In genomic region chr13:44648392-44649117, GRCh38 we compare ENCODE assay signal across 8 cellular contexts.
DNase-seq lines count a peak whose midpoint lies in the region; ATAC-seq, FAIRE-seq and TF ChIP-seq lines count a peak whose summit lies in the region.

No MANE protein-coding gene starts in this region.

- H3K27me3 Mint-ChIP-seq in activated T-cell treated with anti-CD3 and anti-CD28 coated beads, Interleukin-2, amount 50 U/mL, for 24 hours: peaks cover 37% of the 10 kb centered on the region
- peaks cover 22% of the 10 kb centered on the region for H3K27me3 Mint-ChIP-seq in activated naive CD4-positive, alpha-beta T cell treated with anti-CD3 and anti-CD28 coated beads for 36 hours (ENCODE audit: low read depth)

- H3K36me3 Mint-ChIP-seq in activated T-cell treated with anti-CD3 and anti-CD28 coated beads, Interleukin-2, amount 50 U/mL, for 24 hours (ENCODE audit: low read depth): no peaks in the 10 kb centered on the region
- no peaks in the 10 kb centered on the region for H3K36me3 Mint-ChIP-seq in activated naive CD4-positive, alpha-beta T cell treated with anti-CD3 and anti-CD28 coated beads for 36 hours (ENCODE audit: low read depth)

- H3F3A ChIP-seq in Loucy (ENCODE audit: low read depth): no peaks in the 10 kb centered on the region

- no peak overlapping the region for H3K9ac ChIP-seq in Loucy (ENCODE audit: low read depth, low read length, poor library complexity, severe bottlenecking)

- TF ChIP-seq CTCF in Loucy (conservative IDR thresholded peaks at IDR 0.05; ENCODE audit: low read length) (peak; percentile 64), uterus (IDR thresholded peaks at IDR 0.05) (no peak)

- H3K27ac Mint-ChIP-seq in activated T-cell treated with anti-CD3 and anti-CD28 coated beads, Interleukin-2, amount 50 U/mL, for 24 hours: peak overlapping the region; percentile 78
- H3K27ac Mint-ChIP-seq in activated naive CD4-positive, alpha-beta T cell treated with anti-CD3 and anti-CD28 coated beads for 36 hours: no peak overlapping the region

- FAIRE-seq in small intestine (lab: Jason Lieb, UNC): peak; percentile 51

- intact Hi-C loops in uterus (cut with DNase I; ENCODE audit: low total_unique reads) (no loop called here), left cardiac atrium (cut with DNase I) (loop anchor here in 1 of 2 donors (10.0 kb wide), 1 partner anchor 54 kb away; no protein-coding TSS in a partner anchor)
- intact Hi-C loops in activated naive CD4-positive, alpha-beta T cell treated with anti-CD3 and anti-CD28 coated beads for 36 hours (cut with micrococcal nuclease): loop anchor here (1.0 to 2.0 kb wide), 4 partner anchors 62 to 170 kb away; partner anchors contain the start of gene TSC22D1

- no peak overlapping the region for H3K4me2 ChIP-seq in Loucy (ENCODE audit: low read depth, low read length, poor library complexity, severe bottlenecking)

- no peaks in the 10 kb centered on the region for H3K79me2 ChIP-seq in Loucy (ENCODE audit: insufficient read depth, low read length)

- no peaks in the 10 kb centered on the region for H3K9me2 ChIP-seq in Loucy (replicated peaks; ENCODE audit: low read depth, low read length)

- no peaks in the 10 kb centered on the region for H3K27me3 ChIP-seq in Loucy (ENCODE audit: insufficient read depth, low read length, poor library complexity, severe bottlenecking)
- no peaks in the 10 kb centered on the region for H3K27me3 ChIP-seq in small intestine (ENCODE audit: control insufficient read depth in 2 of 2, insufficient read depth in 2 of 2, low read length in 2 of 2)
- no peaks in the 10 kb centered on the region for H3K27me3 ChIP-seq in uterus

- 44 to 54% (median 51%) methylated on average over 2 of the region's 2 CpGs for WGBS in small intestine, 3 donors

- no peaks in the 10 kb centered on the region for H3K9me3 Mint-ChIP-seq in activated T-cell treated with anti-CD3 and anti-CD28 coated beads, Interleukin-2, amount 50 U/mL, for 24 hours
- H3K9me3 Mint-ChIP-seq in activated naive CD4-positive, alpha-beta T cell treated with anti-CD3 and anti-CD28 coated beads for 36 hours: no peaks in the 10 kb centered on the region

- ATAC-seq in left cardiac atrium: no peak

- CTCF ChIA-PET in activated naive CD4-positive, alpha-beta T cell treated with anti-CD3 and anti-CD28 coated beads for 36 hours (lab: Charles Lee): interaction anchor here (1.0 kb wide), 1 partner anchor 165 kb away, joined by 6 read pairs; no protein-coding TSS in a partner anchor

- no peak overlapping the region for H3K4me3 Mint-ChIP-seq in activated T-cell treated with anti-CD3 and anti-CD28 coated beads, Interleukin-2, amount 50 U/mL, for 24 hours
- H3K4me3 Mint-ChIP-seq in activated naive CD4-positive, alpha-beta T cell treated with anti-CD3 and anti-CD28 coated beads for 36 hours: no peak overlapping the region

- H3K36me3 ChIP-seq in Loucy (ENCODE audit: insufficient read depth, low read length) (no peaks in the 10 kb centered on the region), small intestine (ENCODE audit: control insufficient read depth in 2 of 2, insufficient read depth in 2 of 2, low read length in 2 of 2) (no peaks in the 10 kb centered on the region), uterus (no peaks in the 10 kb centered on the region)

- no peak for TF ChIP-seq POLR2A in uterus (IDR thresholded peaks at IDR 0.05)

- H2AFZ ChIP-seq in Loucy (ENCODE audit: low read length): no peak overlapping the region

- no peak overlapping the region for H3K4me3 ChIP-seq in Loucy (ENCODE audit: low read length, poor library complexity, severe bottlenecking)
- H3K4me3 ChIP-seq in small intestine (ENCODE audit: low read depth in 1 of 2, low read length in 2 of 2): no peak overlapping the region
- H3K4me3 ChIP-seq in uterus: no peak overlapping the region

- H3K4me1 ChIP-seq in Loucy (ENCODE audit: insufficient read depth, low read length, poor library complexity, severe bottlenecking) (no peaks in the 10 kb centered on the region), small intestine (ENCODE audit: control insufficient read depth in 2 of 2, insufficient read depth in 1 of 2, low read depth in 1 of 2, low read length in 1 of 2) (no peaks in the 10 kb centered on the region), uterus (no peaks in the 10 kb centered on the region)

- no peaks in the 10 kb centered on the region for H4K20me1 ChIP-seq in Loucy (ENCODE audit: insufficient read depth, low read length, poor library complexity, severe bottlenecking)

- no peaks in the 10 kb centered on the region for H3K9me3 ChIP-seq in Loucy (ENCODE audit: insufficient read depth, low read depth, low read length)
- no peaks in the 10 kb centered on the region for H3K9me3 ChIP-seq in small intestine (ENCODE audit: control insufficient read depth, low read depth)
- no peaks in the 10 kb centered on the region for H3K9me3 ChIP-seq in uterus

- H3K27ac ChIP-seq in small intestine (ENCODE audit: low read depth in 1 of 2, low read length in 1 of 2): no peak overlapping the region
- no peak overlapping the region for H3K27ac ChIP-seq in uterus

- peaks cover 22% of the 10 kb centered on the region for H3K4me1 Mint-ChIP-seq in activated T-cell treated with anti-CD3 and anti-CD28 coated beads, Interleukin-2, amount 50 U/mL, for 24 hours (ENCODE audit: low read depth)
- H3K4me1 Mint-ChIP-seq in activated naive CD4-positive, alpha-beta T cell treated with anti-CD3 and anti-CD28 coated beads for 36 hours (ENCODE audit: low read depth): peaks cover 14% of the 10 kb centered on the region

- no peak for DNase-seq in activated T-cell treated with anti-CD3 and anti-CD28 coated beads, Interleukin-2, amount 50 U/mL, for 24 hours
- DNase-seq in activated T-cell treated with anti-CD3 and anti-CD28 coated beads, Interleukin-2, amount 50 U/mL, for 48 hours: no peak
- DNase-seq in dermis blood vessel endothelial cell (peak; percentile 17), small intestine (peak; percentile 44), uterus (no peak), left cardiac atrium (no peak)
- DNase-seq in activated naive CD4-positive, alpha-beta T cell treated with anti-CD3 and anti-CD28 coated beads for 36 hours: no peak

Comparison
In these comparisons a context has a peak if more than half of its experiments do, and no peak if none do; other contexts are left out.
1. DNase-seq: peak in dermis blood vessel endothelial cell (single experiment) and small intestine (single experiment); none in activated T-cell treated with anti-CD3 and anti-CD28 coated beads, Interleukin-2, amount 50 U/mL, for 24 hours (single experiment), activated T-cell treated with anti-CD3 and anti-CD28 coated beads, Interleukin-2, amount 50 U/mL, for 48 hours (0 of 2), uterus (0 of 2), left cardiac atrium (single experiment) and activated naive CD4-positive, alpha-beta T cell treated with anti-CD3 and anti-CD28 coated beads for 36 hours (single experiment).